In the genomic region with DNA sequence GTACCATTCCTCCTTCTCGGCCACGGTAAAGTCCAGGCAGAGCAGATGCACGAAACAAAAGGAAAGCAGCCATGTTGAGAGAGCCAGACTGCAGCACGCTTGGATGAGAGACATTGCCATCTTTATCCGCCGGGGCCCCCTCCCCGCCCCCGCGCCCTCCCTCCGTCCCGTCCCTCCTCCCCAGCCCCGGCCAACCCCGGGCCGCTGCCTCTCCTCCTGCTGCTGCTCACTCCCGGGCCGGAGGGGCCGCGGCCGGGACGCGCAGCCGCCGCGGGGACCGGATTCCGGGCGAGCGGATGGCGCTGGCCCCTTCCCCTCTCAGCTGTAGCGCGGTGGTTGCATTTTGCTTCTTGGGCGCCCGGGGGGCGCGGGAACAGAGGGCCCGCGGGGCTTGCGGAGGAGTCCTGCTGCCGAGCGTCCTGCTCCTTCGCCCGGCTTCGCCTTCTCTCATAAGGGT, we compare ENCODE assay signal across 8 cellular contexts. TPM values are rescaled to one million over a fixed set of nuclear protein-coding genes. Genes with fewer than 3 reads are reported as not detected.
DNase-seq lines count a peak whose midpoint lies in the region; ATAC-seq and TF ChIP-seq lines count a peak whose summit lies in the region.

No MANE protein-coding gene starts in this region.

- peak overlapping the region; percentile 94 for H3K9ac ChIP-seq in neuronal stem cell (ENCODE audit: low read depth, low read length, poor library complexity)

- H2BK5ac ChIP-seq in neuronal stem cell (ENCODE audit: low read length), result peak overlapping the region; percentile 66

- CTCF ChIA-PET in activated CD8-positive, alpha-beta memory T cell treated with anti-CD3 and anti-CD28 coated beads, Interleukin-2, amount 10 ng/mL, durations not matched to agents 7 days and 5 days (lab: Charles Lee), result no interaction called here

- H3K27ac ChIP-seq in neuronal stem cell (replicated peaks; ENCODE audit: low read length), result no peak overlapping the region

- no peak overlapping the region for H2BK12ac ChIP-seq in neuronal stem cell (ENCODE audit: low read length)

- TF ChIP-seq CTCF in WI38 (IDR thresholded peaks at IDR 0.05; ENCODE audit: low read depth, low read length), result no peak

- no peak overlapping the region for H2AK5ac ChIP-seq in neuronal stem cell (ENCODE audit: low read depth, low read length)

- no peak overlapping the region for H3K27ac Mint-ChIP-seq in activated CD8-positive, alpha-beta memory T cell treated with anti-CD3 and anti-CD28 coated beads, Interleukin-2, amount 10 ng/mL, durations not matched to agents 7 days and 5 days

- no peak overlapping the region for H2BK15ac ChIP-seq in neuronal stem cell (ENCODE audit: low read length)

- H3K9me3 ChIP-seq in neuronal stem cell (replicated peaks in 1 of 2; ENCODE audit: control insufficient read depth in 2 of 2, insufficient read depth in 1 of 2, low read depth in 1 of 2, low read length in 2 of 2), result no peaks in the 10 kb centered on the region

- peak overlapping the region; percentile 95 for H3K18ac ChIP-seq in neuronal stem cell (ENCODE audit: low read length)

- H4K8ac ChIP-seq in neuronal stem cell (ENCODE audit: low read depth, low read length), result peak overlapping the region; percentile 82

- H3K79me1 ChIP-seq in neuronal stem cell (ENCODE audit: low read depth, low read length), result no peaks in the 10 kb centered on the region

- H2AFZ ChIP-seq in neuronal stem cell (ENCODE audit: low read length), result peak overlapping the region; percentile 97

- no peak for DNase-seq in activated CD8-positive, alpha-beta memory T cell treated with anti-CD3 and anti-CD28 coated beads, Interleukin-2, amount 10 ng/mL, durations not matched to agents 7 days and 5 days
- no peak for DNase-seq in activated CD8-positive, alpha-beta memory T cell treated with anti-CD3 and anti-CD28 coated beads, Interleukin-2, amount 50 U/mL, for 48 hours
- DNase-seq in germinal center (ENCODE audit: low spot score) (peak; percentile 26), neuronal stem cell (ENCODE audit: low spot score) (peak; percentile 42), SKM-1 (lab: John Stamatoyannopoulos, UW; ENCODE audit: unreplicated experiment) (no peak), amniotic stem cell (lab: John Stamatoyannopoulos, UW) (no peak)

- H3K4me3 ChIP-seq in WI38 (ENCODE audit: low read depth, low read length) (peak overlapping the region; percentile 85), neuronal stem cell (ENCODE audit: low read length in 2 of 2) (peak overlapping the region; percentile 92 to 99)

- H4K91ac ChIP-seq in neuronal stem cell (ENCODE audit: low read depth, low read length, poor library complexity), result no peak overlapping the region

- H3K4me1 ChIP-seq in neuronal stem cell (ENCODE audit: control insufficient read depth in 2 of 2, insufficient read depth in 1 of 2, low read depth in 1 of 2, low read length in 2 of 2), result peaks cover 8 to 9% of the 10 kb centered on the region in 2 donors

- no peak overlapping the region for H2BK120ac ChIP-seq in neuronal stem cell (ENCODE audit: low read depth, low read length)

- H3K36me3 ChIP-seq in neuronal stem cell (replicated peaks in 1 of 2; ENCODE audit: control insufficient read depth in 2 of 2, insufficient read depth in 2 of 2, low read length in 2 of 2), result peaks cover 0 to 6% of the 10 kb centered on the region in 2 donors

- H3K14ac ChIP-seq in neuronal stem cell (ENCODE audit: low read length), result peak overlapping the region; percentile 56

- no peaks in the 10 kb centered on the region for H3K9me3 Mint-ChIP-seq in activated CD8-positive, alpha-beta memory T cell treated with anti-CD3 and anti-CD28 coated beads, Interleukin-2, amount 10 ng/mL, durations not matched to agents 7 days and 5 days (ENCODE audit: low read depth)

- peaks cover 4 to 34% (median 10%) of the 10 kb centered on the region in 3 experiments for H3K27me3 ChIP-seq in neuronal stem cell (ENCODE audit: control insufficient read depth in 3 of 3, insufficient read depth in 3 of 3, low read depth in 1 of 3, low read length in 3 of 3)

- peak overlapping the region; percentile 91 for H3K23ac ChIP-seq in neuronal stem cell (ENCODE audit: low read depth, low read length, poor library complexity)

- H3K4me2 ChIP-seq in neuronal stem cell (ENCODE audit: insufficient read depth, low read length, poor library complexity, severe bottlenecking), result peak overlapping the region; percentile 97

- peak; percentile 47 for ATAC-seq in activated CD8-positive, alpha-beta memory T cell treated with anti-CD3 and anti-CD28 coated beads, Interleukin-2, amount 10 ng/mL, durations not matched to agents 7 days and 5 days
- ATAC-seq in HG02981 (IDR thresholded peaks at IDR 0.05; ENCODE audit: unreplicated experiment), result peak; percentile 18

- no peak overlapping the region for H3K4ac ChIP-seq in neuronal stem cell (ENCODE audit: low read length)

- H3K36me3 Mint-ChIP-seq in activated CD8-positive, alpha-beta memory T cell treated with anti-CD3 and anti-CD28 coated beads, Interleukin-2, amount 10 ng/mL, durations not matched to agents 7 days and 5 days, result no peaks in the 10 kb centered on the region

- peaks cover 11% of the 10 kb centered on the region for H3K4me1 Mint-ChIP-seq in activated CD8-positive, alpha-beta memory T cell treated with anti-CD3 and anti-CD28 coated beads, Interleukin-2, amount 10 ng/mL, durations not matched to agents 7 days and 5 days

- WGBS in neuronal stem cell (ENCODE audit: extremely low coverage in 2 of 2, insufficient read length in 2 of 2, insufficient replicate concordance in 1 of 2), 2 donors, result no CpG with 5 or more reads among the region's 43 CpGs

- peaks cover 78% of the 10 kb centered on the region for H3K27me3 Mint-ChIP-seq in activated CD8-positive, alpha-beta memory T cell treated with anti-CD3 and anti-CD28 coated beads, Interleukin-2, amount 10 ng/mL, durations not matched to agents 7 days and 5 days

- peak overlapping the region; percentile 27 for H3K4me3 Mint-ChIP-seq in activated CD8-positive, alpha-beta memory T cell treated with anti-CD3 and anti-CD28 coated beads, Interleukin-2, amount 10 ng/mL, durations not matched to agents 7 days and 5 days

RNA-seq across cellular contexts. Expression of a gene that starts 0.6 kb away (rescaled TPM):
- under 1 TPM in 1 of 2 experiments, not detected in 1; 0.05 TPM for total RNA-seq in activated CD8-positive, alpha-beta memory T cell treated with anti-CD3 and anti-CD28 coated beads, Interleukin-2, amount 10 ng/mL, durations not matched to agents 7 days and 5 days
- 0.95 TPM for polyA plus RNA-seq in neuronal stem cell (2013, experiment 1 of 2)
- 0.97 TPM for polyA plus RNA-seq in neuronal stem cell (2013, experiment 2 of 2)

Comparison
In these comparisons a context has a peak if more than half of its experiments do, and no peak if none do; other contexts are left out.
1. DNase-seq: peak in germinal center (single experiment) and neuronal stem cell (single experiment); none in activated CD8-positive, alpha-beta memory T cell treated with anti-CD3 and anti-CD28 coated beads, Interleukin-2, amount 10 ng/mL, durations not matched to agents 7 days and 5 days (single experiment), activated CD8-positive, alpha-beta memory T cell treated with anti-CD3 and anti-CD28 coated beads, Interleukin-2, amount 50 U/mL, for 48 hours (single experiment), SKM-1 (single experiment) and amniotic stem cell (single experiment).